Comparison of ENCODE assay signal across 9 cellular contexts in the genomic region with DNA sequence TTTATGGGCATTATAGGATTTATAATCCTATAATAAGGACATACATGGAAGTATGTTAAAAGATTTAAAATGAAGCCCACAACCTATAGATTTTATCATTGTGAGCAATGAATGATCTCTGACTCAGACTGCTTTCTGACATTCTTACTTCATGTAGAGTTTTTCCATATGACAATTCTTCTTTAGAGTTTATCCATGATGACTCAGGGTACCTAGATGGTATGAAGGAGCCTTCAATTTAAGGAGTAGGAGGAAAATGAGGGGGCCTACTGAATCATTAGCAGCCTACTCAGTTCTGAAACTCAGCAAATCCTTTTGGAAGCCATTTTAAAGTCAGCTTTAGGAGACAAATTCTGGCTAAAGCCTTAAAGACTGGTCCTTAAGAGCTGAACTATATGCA. TPM values are rescaled to one million over a fixed set of nuclear protein-coding genes. Genes with fewer than 3 reads are reported as not detected.
DNase-seq lines count a peak whose midpoint lies in the region; ATAC-seq, FAIRE-seq and TF ChIP-seq lines count a peak whose summit lies in the region.
"Had no signal": no experiment of that assay in that cellular context is flagged by ENCODE, and none has a peak within 500 bp of the region (broad histone marks: within the 10 kb centered on the region; RNA-seq: fewer than 3 reads in every experiment).

No MANE protein-coding gene starts in this region.

- ATAC-seq in omental fat pad (ENCODE audit: low FRiP score) = peak; percentile 53
- no peak for ATAC-seq in CD8-positive, alpha-beta T cell
- ATAC-seq: naive thymus-derived CD8-positive, alpha-beta T cell had no signal

- H3K36me3 ChIP-seq in CD8-positive, alpha-beta T cell (ENCODE audit: insufficient read depth, low read length) = no peaks in the 10 kb centered on the region

- FAIRE-seq in H54 (lab: Jason Lieb, UNC) (peak; percentile 82), GM19239 (lab: Jason Lieb, UNC) (no peak)

- H3K9me3 Mint-ChIP-seq in MCF 10A (ENCODE audit: unreplicated experiment) = no peaks in the 10 kb centered on the region
- no peaks in the 10 kb centered on the region for H3K9me3 Mint-ChIP-seq in CD8-positive, alpha-beta T cell
- H3K9me3 Mint-ChIP-seq: brain; naive thymus-derived CD8-positive, alpha-beta T cell had no signal

- peak overlapping the region; percentile 29 for H3K27ac Mint-ChIP-seq in MCF 10A (ENCODE audit: low read depth, unreplicated experiment)
- no peak overlapping the region for H3K27ac Mint-ChIP-seq in CD8-positive, alpha-beta T cell

- POLR2A ChIA-PET in MCF 10A (lab: Yijun Ruan, JAX) = interaction anchor here (0.7 to 5.0 kb wide), 5 partner anchors 9 to 292 kb away, joined by 3 to 43 read pairs (median 4); partner anchors contain the start of gene UGP2
- POLR2A ChIA-PET in CD8-positive, alpha-beta T cell (lab: Charles Lee) = interaction anchor here (0.7 kb wide), 1 partner anchor 9 kb away, joined by 3 read pairs; no protein-coding TSS in a partner anchor

- H3K27me3 Mint-ChIP-seq in MCF 10A (ENCODE audit: insufficient read depth, unreplicated experiment) = no peaks in the 10 kb centered on the region
- no peaks in the 10 kb centered on the region for H3K27me3 Mint-ChIP-seq in CD8-positive, alpha-beta T cell (ENCODE audit: low read depth)
- H3K27me3 Mint-ChIP-seq: brain; naive thymus-derived CD8-positive, alpha-beta T cell had no signal

- no peak for TF ChIP-seq CTCF in MCF 10A (IDR thresholded peaks at IDR 0.05; ENCODE audit: unreplicated experiment)
- TF ChIP-seq CTCF in omental fat pad (IDR thresholded peaks at IDR 0.05) = no peak
- TF ChIP-seq CTCF in CD8-positive, alpha-beta T cell (IDR thresholded peaks at IDR 0.05) = no peak

- H3K4me3 ChIP-seq in CD8-positive, alpha-beta T cell (ENCODE audit: low read depth, low read length) = no peak overlapping the region

- no peak overlapping the region for H3K27ac ChIP-seq in CD8-positive, alpha-beta T cell (ENCODE audit: low read depth, low read length)

- no peaks in the 10 kb centered on the region for H3K9me3 ChIP-seq in CD8-positive, alpha-beta T cell (ENCODE audit: low read length)

- peaks cover 61% of the 10 kb centered on the region for H3K4me1 Mint-ChIP-seq in MCF 10A (ENCODE audit: insufficient read depth, unreplicated experiment)
- peaks cover 69% of the 10 kb centered on the region for H3K4me1 Mint-ChIP-seq in CD8-positive, alpha-beta T cell (ENCODE audit: low read depth)

- no peak overlapping the region for H3K4me3 Mint-ChIP-seq in MCF 10A (ENCODE audit: unreplicated experiment)
- no peak overlapping the region for H3K4me3 Mint-ChIP-seq in CD8-positive, alpha-beta T cell
- H3K4me3 Mint-ChIP-seq: brain had no signal

- H3K4me1 ChIP-seq in CD8-positive, alpha-beta T cell (ENCODE audit: insufficient read depth, low read length) = peaks cover 39% of the 10 kb centered on the region

- no TSS peak for BruUV-seq in MCF 10A (replicated peaks; lab: Mats Ljungman, UMichigan)

- TF ChIP-seq POLR2A in H54 (IDR thresholded peaks at IDR 0.05; ENCODE audit: low read depth, low read length) = no peak

- DNase-seq in H54 (ENCODE audit: insufficient read length, low spot score) = peak; percentile 12
- peak; percentile 17 for DNase-seq in M059J (ENCODE audit: low read depth)
- DNase-seq in MCF 10A (ENCODE audit: unreplicated experiment) = peak; percentile 44
- no peak for DNase-seq in omental fat pad (ENCODE audit: low spot score)
- DNase-seq in GM19239 (ENCODE audit: insufficient read length, low spot score) = no peak
- DNase-seq in globus pallidus (ENCODE audit: low spot score) = no peak
- DNase-seq in CD8-positive, alpha-beta T cell = no peak
- DNase-seq: naive thymus-derived CD8-positive, alpha-beta T cell had no signal

- H3K27me3 ChIP-seq in CD8-positive, alpha-beta T cell (ENCODE audit: insufficient read depth, low read length) = no peaks in the 10 kb centered on the region

- CTCF ChIA-PET in MCF 10A (lab: Yijun Ruan, JAX) = interaction anchor here (0.9 to 1.7 kb wide), 4 partner anchors 11 to 197 kb away, joined by 3 to 6 read pairs (median 4); no protein-coding TSS in a partner anchor
- CTCF ChIA-PET in CD8-positive, alpha-beta T cell (lab: Charles Lee) = interaction anchor here (0.9 to 1.8 kb wide), 4 partner anchors 8 to 198 kb away, joined by 3 to 8 read pairs (median 5); no protein-coding TSS in a partner anchor

- H3K36me3 Mint-ChIP-seq in MCF 10A (ENCODE audit: insufficient read depth, unreplicated experiment) = no peaks in the 10 kb centered on the region
- peaks cover 5% of the 10 kb centered on the region for H3K36me3 Mint-ChIP-seq in CD8-positive, alpha-beta T cell

- intact Hi-C loops in MCF 10A (cut with micrococcal nuclease) = no loop called here
- intact Hi-C loops in CD8-positive, alpha-beta T cell (cut with DNase I, micrococcal nuclease) = no loop called here

RNA-seq across cellular contexts. Expression of gene PELI1, which starts 10.4 kb away (rescaled TPM):
- total RNA-seq in M059J (2014; rRNA removed; shearing (Covaris generic)) = 2.3 and 2.6 TPM in 2 replicates
- total RNA-seq in MCF 10A (2022) (13.5 and 16.3 TPM in 2 replicates), omental fat pad (10 to 100 TPM; 21.7 to 56.7 (median 34.3) TPM)
- 100 to 1,000 TPM; 213 to 216 TPM for total RNA-seq in CD8-positive, alpha-beta T cell

Comparison
In these comparisons a context has a peak if more than half of its experiments do, and no peak if none do; other contexts are left out.
1. DNase-seq: peak in H54 (single experiment), M059J (single experiment) and MCF 10A (single experiment); none in omental fat pad (single experiment), GM19239 (single experiment), globus pallidus (single experiment) and CD8-positive, alpha-beta T cell (0 of 7).